In genomic region chr1:156388814-156389137, GRCh38 we compare ENCODE assay signal across 1 cellular context.
TF ChIP-seq lines count a peak whose summit lies in the region.

No MANE protein-coding gene starts in this region.

TF ChIP-seq in WTC11, 78 proteins besides CTCF, POLR2A, EP300 and RAD21 (continued from another document):
- TF ChIP-seq, protein P1, sequence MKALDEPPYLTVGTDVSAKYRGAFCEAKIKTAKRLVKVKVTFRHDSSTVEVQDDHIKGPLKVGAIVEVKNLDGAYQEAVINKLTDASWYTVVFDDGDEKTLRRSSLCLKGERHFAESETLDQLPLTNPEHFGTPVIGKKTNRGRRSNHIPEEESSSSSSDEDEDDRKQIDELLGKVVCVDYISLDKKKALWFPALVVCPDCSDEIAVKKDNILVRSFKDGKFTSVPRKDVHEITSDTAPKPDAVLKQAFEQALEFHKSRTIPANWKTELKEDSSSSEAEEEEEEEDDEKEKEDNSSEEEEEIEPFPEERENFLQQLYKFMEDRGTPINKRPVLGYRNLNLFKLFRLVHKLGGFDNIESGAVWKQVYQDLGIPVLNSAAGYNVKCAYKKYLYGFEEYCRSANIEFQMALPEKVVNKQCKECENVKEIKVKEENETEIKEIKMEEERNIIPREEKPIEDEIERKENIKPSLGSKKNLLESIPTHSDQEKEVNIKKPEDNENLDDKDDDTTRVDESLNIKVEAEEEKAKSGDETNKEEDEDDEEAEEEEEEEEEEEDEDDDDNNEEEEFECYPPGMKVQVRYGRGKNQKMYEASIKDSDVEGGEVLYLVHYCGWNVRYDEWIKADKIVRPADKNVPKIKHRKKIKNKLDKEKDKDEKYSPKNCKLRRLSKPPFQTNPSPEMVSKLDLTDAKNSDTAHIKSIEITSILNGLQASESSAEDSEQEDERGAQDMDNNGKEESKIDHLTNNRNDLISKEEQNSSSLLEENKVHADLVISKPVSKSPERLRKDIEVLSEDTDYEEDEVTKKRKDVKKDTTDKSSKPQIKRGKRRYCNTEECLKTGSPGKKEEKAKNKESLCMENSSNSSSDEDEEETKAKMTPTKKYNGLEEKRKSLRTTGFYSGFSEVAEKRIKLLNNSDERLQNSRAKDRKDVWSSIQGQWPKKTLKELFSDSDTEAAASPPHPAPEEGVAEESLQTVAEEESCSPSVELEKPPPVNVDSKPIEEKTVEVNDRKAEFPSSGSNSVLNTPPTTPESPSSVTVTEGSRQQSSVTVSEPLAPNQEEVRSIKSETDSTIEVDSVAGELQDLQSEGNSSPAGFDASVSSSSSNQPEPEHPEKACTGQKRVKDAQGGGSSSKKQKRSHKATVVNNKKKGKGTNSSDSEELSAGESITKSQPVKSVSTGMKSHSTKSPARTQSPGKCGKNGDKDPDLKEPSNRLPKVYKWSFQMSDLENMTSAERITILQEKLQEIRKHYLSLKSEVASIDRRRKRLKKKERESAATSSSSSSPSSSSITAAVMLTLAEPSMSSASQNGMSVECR (CRISPR knock-in tag; IDR thresholded peaks at IDR 0.05; ENCODE audit: borderline replicate concordance), result no peak
- no peak for TF ChIP-seq NR2C2 (CRISPR knock-in tag; IDR thresholded peaks at IDR 0.05)
